Comparison of ENCODE assay signal across 15 cellular contexts in the genomic region with DNA sequence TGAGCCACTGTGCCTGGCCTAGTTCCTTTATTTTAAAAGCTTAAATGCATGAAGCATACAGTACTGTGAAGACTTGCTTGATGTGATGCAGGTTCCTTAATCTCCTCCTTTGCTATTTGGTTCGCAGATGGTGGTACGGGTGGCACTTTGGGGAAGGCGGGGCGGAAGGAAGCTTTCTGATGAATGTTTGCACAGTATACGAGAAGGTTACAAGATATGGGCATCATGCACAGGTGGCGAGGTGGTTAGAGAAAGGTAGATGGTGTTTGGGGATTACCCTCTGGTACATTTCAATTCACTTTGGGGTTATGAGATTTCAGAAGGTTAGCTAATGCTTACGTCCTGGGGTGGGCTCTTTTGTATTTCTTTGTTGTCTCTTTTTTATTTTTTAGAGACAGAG. TPM values are rescaled to one million over a fixed set of nuclear protein-coding genes. Genes with fewer than 3 reads are reported as not detected.
A peak's percentile ranks its signal among the peaks of the same experiment; 100 is the strongest.
DNase-seq lines count a peak whose midpoint lies in the region; ATAC-seq and TF ChIP-seq lines count a peak whose summit lies in the region.
"Had no signal": no experiment of that assay in that cellular context is flagged by ENCODE, and none has a peak within 500 bp of the region (broad histone marks: within the 10 kb centered on the region; RNA-seq: fewer than 3 reads in every experiment).

No MANE protein-coding gene starts in this region.

- BruUV-seq in A673 (replicated peaks; lab: Mats Ljungman, UMichigan), result no TSS peak

- H3K4me1 ChIP-seq in A673 (ENCODE audit: insufficient read depth, low read length, poor library complexity, severe bottlenecking), result peaks cover 51% of the 10 kb centered on the region
- H3K4me1 ChIP-seq in hepatocyte (ENCODE audit: insufficient read depth), result no peaks in the 10 kb centered on the region
- H3K4me1 ChIP-seq: suprapubic skin had no signal

- H4K20me1 ChIP-seq in hepatocyte (ENCODE audit: insufficient read depth, poor library complexity, severe bottlenecking), result no peaks in the 10 kb centered on the region

- H2AFZ ChIP-seq in hepatocyte, result no peak overlapping the region

- 94% methylated on average over 7 of the region's 7 CpGs for WGBS in hepatocyte (ENCODE audit: low lambda C conversion rate, missing lambda C conversion rate)

- no peak for DNase-seq in A673 (ENCODE audit: low spot score)
- DNase-seq in T-helper 9 cell, result peak; percentile 52
- peak; percentile 46 to 69 for DNase-seq in central memory CD8-positive, alpha-beta T cell (ENCODE audit: low spot score in 2 of 2)
- DNase-seq in hepatocyte (ENCODE audit: low spot score), result no peak
- DNase-seq: KBM-7, NCI-H1436 treated with DMSO at 0.1 percent for 48 hours, NCI-H446 treated with DMSO at 0.1 percent for 48 hours, OCI-M1, small intestine had no signal

- peaks cover 87% of the 10 kb centered on the region for H3K36me3 Mint-ChIP-seq in central memory CD8-positive, alpha-beta T cell (ENCODE audit: insufficient read depth)

- peak overlapping the region; percentile 76 for H3K4me3 Mint-ChIP-seq in central memory CD8-positive, alpha-beta T cell

- H3K9me3 ChIP-seq in A673 (ENCODE audit: low read depth, low read length, poor library complexity, severe bottlenecking), result no peaks in the 10 kb centered on the region
- H3K9me3 ChIP-seq in hepatocyte (ENCODE audit: low read depth), result no peaks in the 10 kb centered on the region
- H3K9me3 ChIP-seq: suprapubic skin had no signal

- H3K27ac ChIP-seq in A673 (ENCODE audit: low read depth, low read length, poor library complexity, severe bottlenecking) (peak overlapping the region; percentile 15), hepatocyte (no peak overlapping the region)
- H3K27ac ChIP-seq: suprapubic skin had no signal

- intact Hi-C loops in A673 (cut with micrococcal nuclease; ENCODE audit: unreplicated experiment), result no loop called here

- peak; percentile 16 for TF ChIP-seq POLR2A in GM18505 (IDR thresholded peaks at IDR 0.05; ENCODE audit: borderline replicate concordance, extremely low read depth, insufficient read depth, insufficient read length)

- ATAC-seq in GM18505 (IDR thresholded peaks at IDR 0.05; ENCODE audit: unreplicated experiment), result no peak
- peak; percentile 86 for ATAC-seq in central memory CD8-positive, alpha-beta T cell (replicated peaks; ENCODE audit: extremely low read depth, poor library complexity, severe bottlenecking)
- no peak for ATAC-seq in GM19328 (IDR thresholded peaks at IDR 0.05; ENCODE audit: unreplicated experiment)
- ATAC-seq in GM21717 (IDR thresholded peaks at IDR 0.05; ENCODE audit: unreplicated experiment), result no peak
- ATAC-seq in GM18520 (IDR thresholded peaks at IDR 0.05; ENCODE audit: unreplicated experiment), result no peak

- H3K4me3 ChIP-seq in A673 (ENCODE audit: low read depth, low read length, poor library complexity, severe bottlenecking) (no peak overlapping the region), hepatocyte (no peak overlapping the region)
- H3K4me3 ChIP-seq: suprapubic skin had no signal

- POLR2A ChIA-PET in A673 (lab: Charles Lee; ENCODE audit: low non-redundant PET), result no interaction called here

- no peaks in the 10 kb centered on the region for H3K9me3 Mint-ChIP-seq in central memory CD8-positive, alpha-beta T cell

- H3K4me1 Mint-ChIP-seq in central memory CD8-positive, alpha-beta T cell, result peaks cover 100% of the 10 kb centered on the region

- no peaks in the 10 kb centered on the region for H3K27me3 ChIP-seq in A673 (replicated peaks; ENCODE audit: insufficient read depth, low read depth, low read length, poor library complexity)
- H3K27me3 ChIP-seq in hepatocyte, result no peaks in the 10 kb centered on the region
- H3K27me3 ChIP-seq: suprapubic skin had no signal

- no peak overlapping the region for H3K4me2 ChIP-seq in hepatocyte

- H3K36me3 ChIP-seq in A673 (ENCODE audit: insufficient read depth, low read length, poor library complexity, severe bottlenecking) (peaks cover 52% of the 10 kb centered on the region), hepatocyte (replicated peaks; ENCODE audit: insufficient read depth, low read depth) (no peaks in the 10 kb centered on the region)
- H3K36me3 ChIP-seq: suprapubic skin had no signal

- H3K9me2 ChIP-seq in hepatocyte (replicated peaks; ENCODE audit: insufficient read depth), result no peaks in the 10 kb centered on the region

- TF ChIP-seq CTCF in A673 (conservative IDR thresholded peaks at IDR 0.05; ENCODE audit: low read depth, low read length) (no peak), hepatocyte (IDR thresholded peaks at IDR 0.05; ENCODE audit: poor library complexity) (no peak)

- CTCF ChIA-PET in A673 (lab: Charles Lee), result no interaction called here

- H3K27me3 Mint-ChIP-seq in central memory CD8-positive, alpha-beta T cell, result no peaks in the 10 kb centered on the region

- peak overlapping the region; percentile 97 for H3K27ac Mint-ChIP-seq in central memory CD8-positive, alpha-beta T cell (ENCODE audit: low read depth)

- no peaks in the 10 kb centered on the region for H3K79me2 ChIP-seq in hepatocyte

RNA-seq across cellular contexts. Expression of a gene that starts 17.2 kb away (rescaled TPM):
- 66.8 and 74.2 TPM in 2 replicates for total RNA-seq in A673 (2021)
- 0.36 TPM in 1 of 2 replicates, not detected in the other for total RNA-seq in hepatocyte
- not detected in 2 replicates for polyA plus RNA-seq in hepatocyte
- total RNA-seq: osteoblast had no signal

Comparison
In these comparisons a context has a peak if more than half of its experiments do, and no peak if none do; other contexts are left out.
1. DNase-seq: peak in T-helper 9 cell (single experiment) and central memory CD8-positive, alpha-beta T cell (2 of 2); none in A673 (single experiment) and hepatocyte (single experiment).
2. RNA of a gene that starts 17.2 kb away (total RNA-seq): 66.8 to 74.2 TPM in A673; 0.36 TPM in hepatocyte; every median in the first group is over 10 times any median in the second.